In genomic region chr3:190064112-190064511, GRCh38 we compare ENCODE assay signal across 13 cellular contexts. TPM values are rescaled to one million over a fixed set of nuclear protein-coding genes. Genes with fewer than 3 reads are reported as not detected.
A peak's percentile ranks its signal among the peaks of the same experiment; 100 is the strongest.
DNase-seq lines count a peak whose midpoint lies in the region; ATAC-seq and TF ChIP-seq lines count a peak whose summit lies in the region.
"Had no signal": no experiment of that assay in that cellular context is flagged by ENCODE, and none has a peak within 500 bp of the region (broad histone marks: within the 10 kb centered on the region; RNA-seq: fewer than 3 reads in every experiment).

No MANE protein-coding gene starts in this region.

- peaks cover 4% of the 10 kb centered on the region for H3K27me3 Mint-ChIP-seq in nephron progenitor cell (ENCODE audit: low read depth, poor library complexity)
- H3K27me3 Mint-ChIP-seq: stimulated activated naive B cell treated with anti-CD40 and anti-IgM and Interleukin-4, amounts not matched to agents 10 μg/mL and 1 μg/mL and 100 μg/mL, for 72 hours had no signal

- H3K4me3 ChIP-seq in epithelial cell of esophagus (ENCODE audit: low read length) = no peak overlapping the region

- peaks cover 11% of the 10 kb centered on the region for H3K9me3 Mint-ChIP-seq in nephron progenitor cell
- H3K9me3 Mint-ChIP-seq: CD4-positive, alpha-beta T cell had no signal

- peaks cover 22% of the 10 kb centered on the region for H3K4me1 Mint-ChIP-seq in nephron progenitor cell
- H3K4me1 Mint-ChIP-seq: stimulated activated naive B cell treated with anti-CD40 and anti-IgM and Interleukin-4, amounts not matched to agents 10 μg/mL and 1 μg/mL and 100 μg/mL, for 72 hours had no signal

- peak; percentile 95 for ATAC-seq in omental fat pad (ENCODE audit: low FRiP score)
- ATAC-seq: stimulated activated naive B cell treated with anti-CD40 and anti-IgM and Interleukin-4, amounts not matched to agents 10 μg/mL and 1 μg/mL and 100 μg/mL, for 72 hours had no signal

- no peak overlapping the region for H3K4me3 Mint-ChIP-seq in nephron progenitor cell
- H3K4me3 Mint-ChIP-seq: CD4-positive, alpha-beta T cell; stimulated activated naive B cell treated with anti-CD40 and anti-IgM and Interleukin-4, amounts not matched to agents 10 μg/mL and 1 μg/mL and 100 μg/mL, for 72 hours had no signal

- peak; percentile 67 for DNase-seq in AG09319 (ENCODE audit: extremely low read depth, low read depth)
- DNase-seq in NCI-H226 = peak; percentile 93
- peak; percentile 92 for DNase-seq in epithelial cell of esophagus (ENCODE audit: low read depth)
- no peak for DNase-seq in omental fat pad (ENCODE audit: low spot score)
- no peak for DNase-seq in erythroblast (lab: John Stamatoyannopoulos, UW)
- no peak for DNase-seq in COLO668 (lab: John Stamatoyannopoulos, UW; ENCODE audit: unreplicated experiment)
- no peak for DNase-seq in nephron progenitor cell
- DNase-seq in central memory CD4-positive, alpha-beta T cell = no peak
- DNase-seq: activated effector memory CD4-positive, alpha-beta T cell treated with anti-CD3 and anti-CD28 coated beads, Interleukin-2, amount 50 U/mL, for 16 hours; CD4-positive, alpha-beta T cell; NCI-H1694 treated with DMSO at 0.1 percent for 48 hours; stimulated activated CD4-positive, alpha-beta T cell treated with anti-CD3 and anti-CD28 coated beads, Interleukin-12 subunit alpha, Interleukin-12 subunit beta, amount 100 ng/mL, for 4 hours; stimulated activated naive B cell treated with anti-CD40 and anti-IgM and Interleukin-4, amounts not matched to agents 10 μg/mL and 1 μg/mL and 100 μg/mL, for 72 hours had no signal

- peaks cover 15% of the 10 kb centered on the region for H3K36me3 Mint-ChIP-seq in nephron progenitor cell (ENCODE audit: low read depth)
- H3K36me3 Mint-ChIP-seq: stimulated activated naive B cell treated with anti-CD40 and anti-IgM and Interleukin-4, amounts not matched to agents 10 μg/mL and 1 μg/mL and 100 μg/mL, for 72 hours had no signal

- no peak overlapping the region for H3K27ac Mint-ChIP-seq in nephron progenitor cell
- H3K27ac Mint-ChIP-seq: CD4-positive, alpha-beta T cell; stimulated activated naive B cell treated with anti-CD40 and anti-IgM and Interleukin-4, amounts not matched to agents 10 μg/mL and 1 μg/mL and 100 μg/mL, for 72 hours had no signal

- TF ChIP-seq POLR2A in erythroblast (IDR thresholded peaks at IDR 0.05; ENCODE audit: low read length) = no peak

- TF ChIP-seq CTCF in AG09319 (IDR thresholded peaks at IDR 0.05; ENCODE audit: low read depth, low read length) = no peak
- TF ChIP-seq CTCF in epithelial cell of esophagus (IDR thresholded peaks at IDR 0.05; ENCODE audit: insufficient read depth, low read depth, low read length, missing control alignments) = no peak
- TF ChIP-seq CTCF in omental fat pad (IDR thresholded peaks at IDR 0.05) = no peak
- no peak for TF ChIP-seq CTCF in nephron progenitor cell (IDR thresholded peaks at IDR 0.05)

RNA-seq across cellular contexts. Expression of gene P3H2, which starts 56.6 kb away (rescaled TPM):
- total RNA-seq in omental fat pad = 10 to 100 TPM in 2 of 4 donors, 1 to 10 TPM in 2; 3.4 to 11.7 (median 7.4) TPM
- total RNA-seq: CD4-positive, alpha-beta T cell had no signal

Comparison
In these comparisons a context has a peak if more than half of its experiments do, and no peak if none do; other contexts are left out.
1. DNase-seq: peak in AG09319 (single experiment), NCI-H226 (single experiment) and epithelial cell of esophagus (single experiment); none in omental fat pad (single experiment), erythroblast (0 of 2), COLO668 (single experiment), nephron progenitor cell (single experiment) and central memory CD4-positive, alpha-beta T cell (single experiment).